17 cellular contexts compared by ENCODE assay signal in genomic region chr5:139946440-139946839, GRCh38.
"Had no signal": no experiment of that assay in that cellular context is flagged by ENCODE, and none has a peak within 500 bp of the region (broad histone marks: within the 10 kb centered on the region; RNA-seq: fewer than 3 reads in every experiment).

No MANE protein-coding gene starts in this region.

- H3K4me3 ChIP-seq: ascending aorta, breast epithelium, gastroesophageal sphincter, lower lobe of right lung, right lobe of liver, smooth muscle cell, thyroid gland, uterus had no signal

- H3K4me1 ChIP-seq: ascending aorta, lower lobe of right lung, right lobe of liver, uterus had no signal

- DNase-seq: activated CD4-positive, alpha-beta T cell treated with anti-CD3 and anti-CD28 coated beads, Interleukin-2, amount 50 U/mL, for 1 hour; activated CD4-positive, CD25-positive, alpha-beta regulatory T cell; activated CD8-positive, alpha-beta memory T cell treated with anti-CD3 and anti-CD28 coated beads for 24 hours; activated naive CD4-positive, alpha-beta T cell treated with anti-CD3 and anti-CD28 coated beads for 36 hours; activated naive CD8-positive, alpha-beta T cell treated with anti-CD3 and anti-CD28 coated beads, Interleukin-2, amount 50 U/mL, for 24 hours; left colon; lower lobe of right lung; right lobe of liver; T-helper 2 cell; thyroid gland; uterus had no signal

- H3K4me1 Mint-ChIP-seq: activated naive CD8-positive, alpha-beta T cell treated with anti-CD3 and anti-CD28 coated beads, Interleukin-2, amount 50 U/mL, for 24 hours; neural crest cell had no signal

- H3K27ac ChIP-seq: ascending aorta, breast epithelium, gastroesophageal sphincter, lower lobe of right lung, right lobe of liver, thyroid gland, uterus had no signal

- H3K27me3 ChIP-seq: ascending aorta, breast epithelium, gastroesophageal sphincter, right lobe of liver, thyroid gland, uterus had no signal

- H3K36me3 Mint-ChIP-seq: mesothelial cell of epicardium had no signal

- ATAC-seq: activated naive CD8-positive, alpha-beta T cell treated with anti-CD3 and anti-CD28 coated beads, Interleukin-2, amount 50 U/mL, for 24 hours; gastroesophageal sphincter; left colon; lower lobe of right lung; right lobe of liver had no signal

- H3K27ac Mint-ChIP-seq: activated naive CD4-positive, alpha-beta T cell treated with anti-CD3 and anti-CD28 coated beads for 36 hours; activated naive CD8-positive, alpha-beta T cell treated with anti-CD3 and anti-CD28 coated beads, Interleukin-2, amount 50 U/mL, for 24 hours; mesothelial cell of epicardium had no signal

- H3K4me3 Mint-ChIP-seq: activated naive CD4-positive, alpha-beta T cell treated with anti-CD3 and anti-CD28 coated beads for 36 hours; activated naive CD8-positive, alpha-beta T cell treated with anti-CD3 and anti-CD28 coated beads, Interleukin-2, amount 50 U/mL, for 24 hours; mesothelial cell of epicardium; neural crest cell had no signal

- H3K36me3 ChIP-seq: ascending aorta, breast epithelium, gastroesophageal sphincter, lower lobe of right lung, right lobe of liver, thyroid gland had no signal

- H3K9me3 Mint-ChIP-seq: activated naive CD4-positive, alpha-beta T cell treated with anti-CD3 and anti-CD28 coated beads for 36 hours; activated naive CD8-positive, alpha-beta T cell treated with anti-CD3 and anti-CD28 coated beads, Interleukin-2, amount 50 U/mL, for 24 hours had no signal
